13 cellular contexts compared by ENCODE assay signal in genomic region chr7:156034397-156034796, GRCh38.
DNase-seq lines count a peak whose midpoint lies in the region; ATAC-seq and TF ChIP-seq lines count a peak whose summit lies in the region.
"Had no signal": no experiment of that assay in that cellular context is flagged by ENCODE, and none has a peak within 500 bp of the region (broad histone marks: within the 10 kb centered on the region; RNA-seq: fewer than 3 reads in every experiment).

No MANE protein-coding gene starts in this region.

- H3K27ac Mint-ChIP-seq in endothelial cell (ENCODE audit: unreplicated experiment): no peak overlapping the region
- H3K27ac Mint-ChIP-seq: brain had no signal

- H3K4me3 Mint-ChIP-seq in endothelial cell (ENCODE audit: unreplicated experiment): no peak overlapping the region
- H3K4me3 Mint-ChIP-seq: brain had no signal

- intact Hi-C loops in Right ventricle myocardium inferior (cut with DNase I): no loop called here

- peak overlapping the region in 8 of 11 experiments; percentile 16 to 71 (median 55); a peak in 13 of 22 replicates for H3K27ac ChIP-seq in BLaER1 treated with 17β-estradiol and CSF1 and Interleukin-3, amounts not matched to agents 10 nM and 100 nM
- H3K27ac ChIP-seq: pancreas, SJSA1, vagina had no signal

- ATAC-seq in GM19372 (IDR thresholded peaks at IDR 0.05; ENCODE audit: low read depth, unreplicated experiment) (peak; percentile 81), HG03196 (IDR thresholded peaks at IDR 0.05; ENCODE audit: unreplicated experiment) (peak; percentile 64), Right ventricle myocardium inferior (no peak)
- ATAC-seq: pancreas had no signal

- no peaks in the 10 kb centered on the region for H3K9me3 Mint-ChIP-seq in endothelial cell (ENCODE audit: unreplicated experiment)

- DNase-seq in SK-MEL-5 (ENCODE audit: low read depth, low spot score): peak; percentile 90
- DNase-seq in mucosa of gallbladder (ENCODE audit: low spot score): no peak
- no peak for DNase-seq in Right ventricle myocardium inferior (ENCODE audit: missing footprints)
- no peak for DNase-seq in GM03348 (ENCODE audit: low spot score)
- no peak for DNase-seq in endothelial cell (ENCODE audit: low spot score)
- DNase-seq: NCI-H2029, pancreas had no signal

- peaks cover 14 to 26% (median 17%) of the 10 kb centered on the region in 11 experiments; a peak in 20 of 22 replicates for H3K9me3 ChIP-seq in BLaER1 treated with 17β-estradiol and CSF1 and Interleukin-3, amounts not matched to agents 10 nM and 100 nM (replicated peaks in 1 of 11)
- H3K9me3 ChIP-seq: pancreas, SJSA1, vagina had no signal

- H3K9ac ChIP-seq in BLaER1 treated with 17β-estradiol and CSF1 and Interleukin-3, amounts not matched to agents 10 nM and 100 nM: peak overlapping the region in 3 of 11 experiments; percentile 51 to 52 (median 51); a peak in 4 of 22 replicates

- peak overlapping the region in 3 of 10 experiments; percentile 40 to 56 (median 52); a peak in 5 of 20 replicates for H3K4me3 ChIP-seq in BLaER1 treated with 17β-estradiol and CSF1 and Interleukin-3, amounts not matched to agents 10 nM and 100 nM
- H3K4me3 ChIP-seq: pancreas, SJSA1, vagina had no signal

- TF ChIP-seq CTCF in endothelial cell (IDR thresholded peaks at IDR 0.05; ENCODE audit: unreplicated experiment): no peak

- H3K36me3 ChIP-seq in BLaER1 treated with 17β-estradiol and CSF1 and Interleukin-3, amounts not matched to agents 10 nM and 100 nM: no peaks in the 10 kb centered on the region
- H3K36me3 ChIP-seq: pancreas, SJSA1, vagina had no signal

- peaks cover 0 to 12% (median 0%) of the 10 kb centered on the region in 11 experiments; a peak in 1 of 22 replicates for H4K20me1 ChIP-seq in BLaER1 treated with 17β-estradiol and CSF1 and Interleukin-3, amounts not matched to agents 10 nM and 100 nM

- H3K4me1 Mint-ChIP-seq in endothelial cell (ENCODE audit: unreplicated experiment): peaks cover 5% of the 10 kb centered on the region

- peaks cover 63 to 75% (median 70%) of the 10 kb centered on the region in 10 experiments for H3K4me1 ChIP-seq in BLaER1 treated with 17β-estradiol and CSF1 and Interleukin-3, amounts not matched to agents 10 nM and 100 nM
- H3K4me1 ChIP-seq: pancreas, SJSA1, vagina had no signal

- H3K27me3 ChIP-seq in BLaER1 treated with 17β-estradiol and CSF1 and Interleukin-3, amounts not matched to agents 10 nM and 100 nM: no peaks in the 10 kb centered on the region
- H3K27me3 ChIP-seq: vagina had no signal

- H3K27me3 Mint-ChIP-seq in endothelial cell (ENCODE audit: unreplicated experiment): peaks cover 2% of the 10 kb centered on the region

- H3K36me3 Mint-ChIP-seq in endothelial cell (ENCODE audit: low read depth, unreplicated experiment): peaks cover 4% of the 10 kb centered on the region
- H3K36me3 Mint-ChIP-seq: brain had no signal

- in situ Hi-C loops in SK-MEL-5 (cut with HindIII; ENCODE audit: low pct_unique_long_range_greater_than_20kb, low sequenced_read_pairs): no loop called here

- peak overlapping the region; percentile 34 to 91 (median 55) for H3K4me2 ChIP-seq in BLaER1 treated with 17β-estradiol and CSF1 and Interleukin-3, amounts not matched to agents 10 nM and 100 nM
